Comparison of ENCODE assay signal across 8 cellular contexts in the genomic region with DNA sequence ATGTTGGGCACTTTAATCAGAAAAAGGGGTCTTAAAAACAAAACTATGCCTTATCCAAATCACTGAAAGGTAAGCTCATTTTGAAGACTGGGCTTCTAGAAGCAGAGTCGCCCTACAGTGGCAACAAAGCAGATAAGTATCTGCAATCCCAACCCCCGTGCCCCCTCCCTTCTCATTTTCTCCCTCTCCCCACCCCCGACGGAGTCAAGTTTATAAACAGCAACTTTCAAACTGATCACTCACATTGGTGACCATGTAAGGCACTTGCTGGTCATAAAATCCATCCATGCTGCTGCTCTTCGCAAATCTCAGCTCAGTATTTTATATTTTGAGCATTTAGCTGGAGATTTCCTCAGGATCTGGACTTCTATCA. TPM values are rescaled to one million over a fixed set of nuclear protein-coding genes. Genes with fewer than 3 reads are reported as not detected.
A peak's percentile ranks its signal among the peaks of the same experiment; 100 is the strongest.
DNase-seq lines count a peak whose midpoint lies in the region; ATAC-seq and TF ChIP-seq lines count a peak whose summit lies in the region.

No MANE protein-coding gene starts in this region.

- H3K27ac ChIP-seq in esophagus muscularis mucosa (replicated peaks in 1 of 4): peak overlapping the region; percentile 76 to 90 (median 83)

- H3K4me1 ChIP-seq in esophagus muscularis mucosa: peaks cover 6 to 19% (median 17%) of the 10 kb centered on the region in 4 donors

- H3K4me3 Mint-ChIP-seq in progenitor cell of endocrine pancreas (ENCODE audit: low read depth): no peak overlapping the region
- no peak overlapping the region for H3K4me3 Mint-ChIP-seq in activated CD4-positive, alpha-beta memory T cell treated with anti-CD3 and anti-CD28 coated beads for 36 hours

- H3K4me3 ChIP-seq in esophagus muscularis mucosa: peak overlapping the region; percentile 68 to 79 (median 74)

- POLR2A ChIA-PET in activated CD4-positive, alpha-beta memory T cell treated with anti-CD3 and anti-CD28 coated beads for 36 hours (lab: Charles Lee): no interaction called here

- H3K36me3 ChIP-seq in esophagus muscularis mucosa: no peaks in the 10 kb centered on the region

- no peak for TF ChIP-seq POLR2A in esophagus muscularis mucosa (IDR thresholded peaks at IDR 0.05; ENCODE audit: low read depth)

- CTCF ChIA-PET in activated CD4-positive, alpha-beta memory T cell treated with anti-CD3 and anti-CD28 coated beads for 36 hours (lab: Charles Lee): interaction anchor here (2.5 kb wide), 1 partner anchor 11 kb away, joined by 8 read pairs; no protein-coding TSS in a partner anchor

- no peak for ATAC-seq in HG03460 (IDR thresholded peaks at IDR 0.05; ENCODE audit: unreplicated experiment)
- no peak for ATAC-seq in HG02938 (IDR thresholded peaks at IDR 0.05; ENCODE audit: unreplicated experiment)

- H3K36me3 Mint-ChIP-seq in progenitor cell of endocrine pancreas (ENCODE audit: insufficient read depth): no peaks in the 10 kb centered on the region
- H3K36me3 Mint-ChIP-seq in activated CD4-positive, alpha-beta memory T cell treated with anti-CD3 and anti-CD28 coated beads for 36 hours: no peaks in the 10 kb centered on the region

- no peak overlapping the region for H3K27ac Mint-ChIP-seq in progenitor cell of endocrine pancreas
- no peak overlapping the region for H3K27ac Mint-ChIP-seq in activated CD4-positive, alpha-beta memory T cell treated with anti-CD3 and anti-CD28 coated beads for 36 hours

- no peaks in the 10 kb centered on the region for H3K27me3 Mint-ChIP-seq in progenitor cell of endocrine pancreas
- peaks cover 10% of the 10 kb centered on the region for H3K27me3 Mint-ChIP-seq in activated CD4-positive, alpha-beta memory T cell treated with anti-CD3 and anti-CD28 coated beads for 36 hours

- peaks cover 14% of the 10 kb centered on the region for H3K4me1 Mint-ChIP-seq in progenitor cell of endocrine pancreas (ENCODE audit: low read depth)
- no peaks in the 10 kb centered on the region for H3K4me1 Mint-ChIP-seq in activated CD4-positive, alpha-beta memory T cell treated with anti-CD3 and anti-CD28 coated beads for 36 hours (ENCODE audit: low read depth)

- intact Hi-C loops in esophagus muscularis mucosa (cut with DNase I): no loop called here
- intact Hi-C loops in activated CD4-positive, alpha-beta memory T cell treated with anti-CD3 and anti-CD28 coated beads for 36 hours (cut with micrococcal nuclease): no loop called here

- no peaks in the 10 kb centered on the region for H3K27me3 ChIP-seq in esophagus muscularis mucosa

- WGBS in esophagus muscularis mucosa: 2% methylated on average over 5 of the region's 5 CpGs

- no peak for TF ChIP-seq CTCF in esophagus muscularis mucosa (IDR thresholded peaks at IDR 0.05)
- TF ChIP-seq CTCF in progenitor cell of endocrine pancreas (IDR thresholded peaks at IDR 0.05; ENCODE audit: unreplicated experiment): no peak

- DNase-seq in G401 (ENCODE audit: low spot score) (peak; percentile 86), OCI-M1 (lab: John Stamatoyannopoulos, UW) (peak; percentile 55), esophagus muscularis mucosa (ENCODE audit: extremely low spot score) (no peak), pons (ENCODE audit: low spot score) (peak; percentile 46), progenitor cell of endocrine pancreas (ENCODE audit: low spot score, unreplicated experiment) (no peak)
- DNase-seq in activated CD4-positive, alpha-beta memory T cell treated with anti-CD3 and anti-CD28 coated beads for 36 hours: no peak

- no peaks in the 10 kb centered on the region for H3K9me3 ChIP-seq in esophagus muscularis mucosa

- in situ Hi-C loops in G401 (cut with HindIII; ENCODE audit: low sequenced_read_pairs): no loop called here

- no peak for TF ChIP-seq EP300 in esophagus muscularis mucosa (IDR thresholded peaks at IDR 0.05)

- H3K9me3 Mint-ChIP-seq in progenitor cell of endocrine pancreas (ENCODE audit: low read depth): no peaks in the 10 kb centered on the region
- no peaks in the 10 kb centered on the region for H3K9me3 Mint-ChIP-seq in activated CD4-positive, alpha-beta memory T cell treated with anti-CD3 and anti-CD28 coated beads for 36 hours

RNA-seq across cellular contexts. Expression of gene ETV1, which starts 0.7 kb away (rescaled TPM):
- 4.2 and 7.2 TPM in 2 replicates for total RNA-seq in G401 (2014; rRNA removed; shearing (Covaris generic))
- total RNA-seq in esophagus muscularis mucosa (10 to 100 TPM in 3 of 4 donors, 1 to 10 TPM in 1; 7.1 to 16.5 (median 14.1) TPM), progenitor cell of endocrine pancreas (25.2 and 27.3 TPM in 2 replicates)
- under 1 TPM; 0.31 to 0.59 TPM for total RNA-seq in activated CD4-positive, alpha-beta memory T cell treated with anti-CD3 and anti-CD28 coated beads for 36 hours

Comparison
In these comparisons a context has a peak if more than half of its experiments do, and no peak if none do; other contexts are left out.
1. DNase-seq: peak in G401 (single experiment), OCI-M1 (single experiment) and pons (single experiment); none in esophagus muscularis mucosa (single experiment), progenitor cell of endocrine pancreas (single experiment) and activated CD4-positive, alpha-beta memory T cell treated with anti-CD3 and anti-CD28 coated beads for 36 hours (single experiment).